23 cellular contexts compared by ENCODE assay signal in the genomic region with DNA sequence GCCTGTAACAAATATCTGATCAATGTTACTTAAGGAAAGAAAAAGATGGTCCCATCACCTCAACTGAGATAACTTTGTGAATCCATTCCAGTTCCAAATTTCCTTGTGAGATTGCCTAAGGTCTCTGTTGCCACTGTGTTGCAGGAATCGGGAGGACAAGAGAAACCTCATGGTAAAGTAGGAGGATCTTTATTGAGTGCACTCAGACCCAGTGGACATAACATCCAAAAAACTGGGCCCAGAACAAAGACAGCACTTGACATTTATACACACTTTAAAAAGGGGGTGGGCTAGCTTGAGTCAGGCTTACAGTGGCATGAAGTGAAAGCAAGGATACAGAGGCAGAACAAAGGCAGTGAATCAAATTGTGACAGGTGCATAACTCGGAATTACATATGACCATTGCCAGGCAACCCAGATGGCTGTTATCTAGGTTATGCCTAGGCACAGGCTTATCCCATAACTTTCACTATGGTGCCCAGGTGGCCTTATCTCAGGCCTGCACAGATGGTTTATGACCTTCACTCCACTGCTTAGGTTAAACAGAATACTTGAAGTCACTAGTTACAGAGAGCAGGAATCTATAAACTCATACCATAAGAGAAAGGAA.
"Had no signal": no experiment of that assay in that cellular context is flagged by ENCODE, and none has a peak within 500 bp of the region (broad histone marks: within the 10 kb centered on the region; RNA-seq: fewer than 3 reads in every experiment).

No MANE protein-coding gene starts in this region.

- H3K27ac ChIP-seq: left lung, lower lobe of right lung, ovary, skin epidermis, spleen, stomach, testis, thyroid gland, transverse colon, upper lobe of right lung had no signal

- DNase-seq: hippocampal formation; immature natural killer cell; kidney; left colon; left lung; lower lobe of right lung; mammary epithelial cell; mesenchymal stem cell; naive B cell; natural killer cell; nephron progenitor cell; ovary; right cardiac atrium; spleen; stimulated activated CD4-positive, alpha-beta T cell treated with anti-CD3 and anti-CD28 coated beads, Interleukin-4, amount 100 ng/mL, for 24 hours; stimulated activated CD8-positive, alpha-beta memory T cell treated with anti-CD3 and anti-CD28 coated beads, Interleukin-4, amount 100 ng/mL, for 48 hours; stimulated activated naive CD8-positive, alpha-beta T cell treated with anti-CD3 and anti-CD28 coated beads, Interleukin-15, Interleukin-2, amounts not matched to agents 100 U/mL and 50 U/mL, for 24 hours; stomach; testis; thyroid gland; transverse colon; upper lobe of right lung had no signal

- H3K27me3 ChIP-seq: left lung, ovary, spleen, stomach, testis, thyroid gland, transverse colon, upper lobe of right lung had no signal

- H3K9me3 ChIP-seq: ovary, testis, thyroid gland had no signal

- H3K4me3 ChIP-seq: left lung, lower lobe of right lung, ovary, skin epidermis, spleen, stomach, testis, thyroid gland, transverse colon, upper lobe of right lung had no signal

- H3K36me3 ChIP-seq: left lung, lower lobe of right lung, ovary, spleen, stomach, thyroid gland, transverse colon, upper lobe of right lung had no signal
